ENCODE assay signal across 1 cellular context in genomic region chr18:80056095-80056494, GRCh38.
TF ChIP-seq lines count a peak whose summit lies in the region.

No MANE protein-coding gene starts in this region.

TF ChIP-seq in HEK293, 187 proteins besides CTCF, POLR2A, EP300 and RAD21 (continued from another document):
- TF ChIP-seq, protein P1, sequence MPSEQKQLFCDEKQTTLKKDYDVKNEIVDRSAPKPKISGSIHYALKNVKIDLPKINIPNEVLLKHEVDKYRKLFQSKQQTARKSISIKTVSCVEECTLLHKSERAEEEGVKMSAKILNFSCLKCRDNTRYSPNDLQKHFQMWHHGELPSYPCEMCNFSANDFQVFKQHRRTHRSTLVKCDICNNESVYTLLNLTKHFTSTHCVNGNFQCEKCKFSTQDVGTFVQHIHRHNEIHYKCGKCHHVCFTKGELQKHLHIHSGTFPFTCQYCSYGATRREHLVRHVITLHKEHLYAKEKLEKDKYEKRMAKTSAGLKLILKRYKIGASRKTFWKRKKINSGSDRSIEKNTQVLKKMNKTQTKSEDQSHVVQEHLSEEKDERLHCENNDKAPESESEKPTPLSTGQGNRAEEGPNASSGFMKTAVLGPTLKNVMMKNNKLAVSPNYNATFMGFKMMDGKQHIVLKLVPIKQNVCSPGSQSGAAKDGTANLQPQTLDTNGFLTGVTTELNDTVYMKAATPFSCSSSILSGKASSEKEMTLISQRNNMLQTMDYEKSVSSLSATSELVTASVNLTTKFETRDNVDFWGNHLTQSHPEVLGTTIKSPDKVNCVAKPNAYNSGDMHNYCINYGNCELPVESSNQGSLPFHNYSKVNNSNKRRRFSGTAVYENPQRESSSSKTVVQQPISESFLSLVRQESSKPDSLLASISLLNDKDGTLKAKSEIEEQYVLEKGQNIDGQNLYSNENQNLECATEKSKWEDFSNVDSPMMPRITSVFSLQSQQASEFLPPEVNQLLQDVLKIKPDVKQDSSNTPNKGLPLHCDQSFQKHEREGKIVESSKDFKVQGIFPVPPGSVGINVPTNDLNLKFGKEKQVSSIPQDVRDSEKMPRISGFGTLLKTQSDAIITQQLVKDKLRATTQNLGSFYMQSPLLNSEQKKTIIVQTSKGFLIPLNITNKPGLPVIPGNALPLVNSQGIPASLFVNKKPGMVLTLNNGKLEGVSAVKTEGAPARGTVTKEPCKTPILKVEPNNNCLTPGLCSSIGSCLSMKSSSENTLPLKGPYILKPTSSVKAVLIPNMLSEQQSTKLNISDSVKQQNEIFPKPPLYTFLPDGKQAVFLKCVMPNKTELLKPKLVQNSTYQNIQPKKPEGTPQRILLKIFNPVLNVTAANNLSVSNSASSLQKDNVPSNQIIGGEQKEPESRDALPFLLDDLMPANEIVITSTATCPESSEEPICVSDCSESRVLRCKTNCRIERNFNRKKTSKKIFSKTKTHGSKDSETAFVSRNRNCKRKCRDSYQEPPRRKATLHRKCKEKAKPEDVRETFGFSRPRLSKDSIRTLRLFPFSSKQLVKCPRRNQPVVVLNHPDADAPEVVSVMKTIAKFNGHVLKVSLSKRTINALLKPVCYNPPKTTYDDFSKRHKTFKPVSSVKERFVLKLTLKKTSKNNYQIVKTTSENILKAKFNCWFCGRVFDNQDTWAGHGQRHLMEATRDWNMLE (tag by site-specific recombination; conservative IDR thresholded peaks at IDR 0.05; ENCODE audit: low read depth) = 0 out of 2 replicates have a peak, but pooled peaks have one; percentile 9
